19 cellular contexts compared by ENCODE assay signal in the genomic region with DNA sequence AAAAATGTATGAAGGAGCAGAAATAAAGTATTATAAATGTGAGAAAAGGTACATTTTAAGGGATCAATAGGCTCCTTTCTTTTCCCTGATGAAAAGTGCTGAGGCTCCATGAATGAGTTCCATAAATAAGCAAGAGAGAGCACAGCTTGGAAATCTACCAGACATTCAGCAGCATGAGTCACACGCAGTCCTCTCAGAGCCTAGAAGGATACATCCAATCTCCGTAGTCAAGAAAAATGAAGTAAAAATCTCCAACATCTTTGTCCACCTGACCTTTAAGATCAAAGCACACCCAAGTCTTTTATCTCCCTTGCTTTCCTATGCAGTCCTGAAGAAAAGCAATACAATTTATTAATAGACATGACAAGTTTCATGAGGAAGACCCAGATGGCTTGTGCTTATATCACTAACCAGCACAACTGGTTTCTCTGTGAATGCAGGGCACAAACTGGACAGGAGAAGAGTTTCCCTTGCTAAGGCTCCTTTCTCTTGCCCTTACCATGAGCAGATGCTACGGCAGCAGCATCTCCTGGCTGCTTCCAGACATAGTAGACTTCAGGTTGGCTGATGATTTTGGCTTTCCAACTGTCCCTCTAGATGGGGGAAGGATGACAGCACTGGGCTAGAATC.
DNase-seq lines count a peak whose midpoint lies in the region; ATAC-seq, FAIRE-seq and TF ChIP-seq lines count a peak whose summit lies in the region.
"Had no signal": no experiment of that assay in that cellular context is flagged by ENCODE, and none has a peak within 500 bp of the region (broad histone marks: within the 10 kb centered on the region; RNA-seq: fewer than 3 reads in every experiment).

No MANE protein-coding gene starts in this region.

- no peaks in the 10 kb centered on the region for H3K79me2 ChIP-seq in H1 (ENCODE audit: control insufficient read depth in 1 of 2, insufficient read depth in 2 of 2, low read length in 2 of 2)
- H3K79me2 ChIP-seq in GM23338 (replicated peaks; ENCODE audit: insufficient read depth) = no peaks in the 10 kb centered on the region

- H3K27me3 Mint-ChIP-seq in mesothelial cell of epicardium (ENCODE audit: low read depth) (no peaks in the 10 kb centered on the region), GM23338 (ENCODE audit: insufficient read depth, low read depth, poor library complexity) (no peaks in the 10 kb centered on the region)
- H3K27me3 Mint-ChIP-seq: activated naive CD4-positive, alpha-beta T cell treated with anti-CD3 and anti-CD28 coated beads, Interleukin-2, amount 50 U/mL, for 24 hours; stimulated activated naive CD8-positive, alpha-beta T cell treated with anti-CD3 and anti-CD28 coated beads, Interleukin-15, amount 100 ng/mL, for 72 hours had no signal

- H3K36me3 ChIP-seq in H1 (ENCODE audit: control insufficient read depth in 2 of 4, insufficient read depth in 4 of 4, low read length in 3 of 4) = no peaks in the 10 kb centered on the region
- no peaks in the 10 kb centered on the region for H3K36me3 ChIP-seq in GM23338 (ENCODE audit: insufficient read depth)

- no peak overlapping the region for H3K4me2 ChIP-seq in H1 (ENCODE audit: insufficient read depth in 1 of 2, low read depth in 2 of 2, low read length in 2 of 2)
- H3K4me2 ChIP-seq in GM23338 = no peak overlapping the region

- no peak for TF ChIP-seq EP300 in H1 (IDR thresholded peaks at IDR 0.05; ENCODE audit: borderline replicate concordance in 1 of 2, low read depth in 2 of 2, low read length in 2 of 2)

- no peak overlapping the region for H3K27ac ChIP-seq in AG04450 (ENCODE audit: low read depth, low read length)
- no peak overlapping the region for H3K27ac ChIP-seq in H1 (ENCODE audit: low read depth, low read length)
- no peak overlapping the region for H3K27ac ChIP-seq in GM23338 (ENCODE audit: low read depth)

- H3K4me3 Mint-ChIP-seq in mesothelial cell of epicardium (no peak overlapping the region), GM23338 (no peak overlapping the region)
- H3K4me3 Mint-ChIP-seq: activated naive CD4-positive, alpha-beta T cell treated with anti-CD3 and anti-CD28 coated beads, Interleukin-2, amount 50 U/mL, for 24 hours; stimulated activated naive CD8-positive, alpha-beta T cell treated with anti-CD3 and anti-CD28 coated beads, Interleukin-15, amount 100 ng/mL, for 72 hours had no signal

- no peak overlapping the region for H2BK15ac ChIP-seq in H1 (ENCODE audit: low read length)

- 97% methylated on average over 3 of the region's 3 CpGs; no CpG with 5 or more reads in 1 of the 2 experiments for WGBS in H1 (ENCODE audit: extremely low coverage in 1 of 2, insufficient coverage in 1 of 2, insufficient read length in 1 of 2, insufficient replicate concordance in 2 of 2, low coverage in 1 of 2, low lambda C conversion rate in 2 of 2, missing lambda C conversion rate in 1 of 2), 2 experiments

- no peak for TF ChIP-seq POLR2A in H1 (IDR thresholded peaks at IDR 0.05; ENCODE audit: control extremely low read depth in 1 of 2, low read depth in 2 of 2, low read length in 2 of 2)

- H3F3A ChIP-seq in GM23338 (replicated peaks; ENCODE audit: low read depth) = no peaks in the 10 kb centered on the region

- no peak overlapping the region for H2AK5ac ChIP-seq in H1 (ENCODE audit: low read depth, low read length)

- H2BK12ac ChIP-seq in H1 (ENCODE audit: low read depth, low read length) = no peak overlapping the region

- DNase-seq in AG04450 (ENCODE audit: low read depth, low spot score) = peak; percentile 11
- DNase-seq in LHCN-M2 (ENCODE audit: low read depth) = peak; percentile 21
- DNase-seq in H1 (ENCODE audit: low read depth in 1 of 2, low spot score in 2 of 2) = no peak
- DNase-seq in mesothelial cell of epicardium (ENCODE audit: low spot score in 2 of 2, unreplicated experiment in 2 of 2) = no peak
- DNase-seq in T-helper 2 cell = no peak
- no peak for DNase-seq in activated naive CD4-positive, alpha-beta T cell treated with anti-CD3 and anti-CD28 coated beads, Interleukin-2, amount 50 U/mL, for 16 hours
- DNase-seq in NCI-H1092 treated with DMSO at 0.1 percent for 48 hours (lab: John Stamatoyannopoulos, UW) = no peak
- no peak for DNase-seq in GM23338 (ENCODE audit: low spot score)
- DNase-seq: ACHN; activated CD8-positive, alpha-beta memory T cell treated with anti-CD3 and anti-CD28 coated beads, Interleukin-2, amount 50 U/mL, for 4 hours; cerebellar nuclear complex; DND-41; left ventricle myocardium superior; NCI-H1048; NCI-H2227 treated with DMSO at 0.1 percent for 48 hours; OCI-M1; stimulated activated naive CD8-positive, alpha-beta T cell treated with anti-CD3 and anti-CD28 coated beads, Interleukin-15, amount 100 ng/mL, for 72 hours had no signal

- no peak for TF ChIP-seq CTCF in AG04450 (IDR thresholded peaks at IDR 0.05; ENCODE audit: low read depth, low read length)
- no peak for TF ChIP-seq CTCF in H1 (IDR thresholded peaks at IDR 0.05; ENCODE audit: control extremely low read depth in 1 of 3, insufficient read depth in 1 of 3, low read depth in 1 of 3, low read length in 3 of 3)
- TF ChIP-seq CTCF in mesothelial cell of epicardium (IDR thresholded peaks at IDR 0.05; ENCODE audit: unreplicated experiment) = no peak
- TF ChIP-seq CTCF in GM23338 (conservative IDR thresholded peaks at IDR 0.05; ENCODE audit: low read depth in 2 of 2) = no peak

- no peak for ATAC-seq in GM23338
- ATAC-seq: left ventricle myocardium superior; stimulated activated naive CD8-positive, alpha-beta T cell treated with anti-CD3 and anti-CD28 coated beads, Interleukin-15, amount 100 ng/mL, for 72 hours had no signal

- no peaks in the 10 kb centered on the region for H3K23me2 ChIP-seq in H1 (ENCODE audit: low read depth, low read length)

- H3K27me3 ChIP-seq in AG04450 (ENCODE audit: control insufficient read depth, insufficient read depth, low read length) = no peaks in the 10 kb centered on the region
- H3K27me3 ChIP-seq in H1 (replicated peaks in 1 of 4; ENCODE audit: control insufficient read depth in 3 of 4, extremely low read depth in 1 of 4, insufficient read depth in 3 of 4, low read length in 3 of 4) = no peaks in the 10 kb centered on the region
- no peaks in the 10 kb centered on the region for H3K27me3 ChIP-seq in GM23338 (ENCODE audit: insufficient read depth)

- H2AFZ ChIP-seq in H1 (ENCODE audit: low read length) (no peak overlapping the region), GM23338 (no peak overlapping the region)

- no peak overlapping the region for H3K14ac ChIP-seq in H1 (ENCODE audit: insufficient read length)

- no peak overlapping the region for H3K18ac ChIP-seq in H1 (ENCODE audit: extremely low read depth, low read length)

- no peak overlapping the region for H4K8ac ChIP-seq in H1 (ENCODE audit: extremely low read depth, insufficient read depth, low read length)

- CTCF ChIA-PET in AG04450 (lab: Charles Lee) = no interaction called here
- CTCF ChIA-PET in H1 (lab: Charles Lee; ENCODE audit: partially characterized antibody) = no interaction called here

- H3K4me1 Mint-ChIP-seq in mesothelial cell of epicardium (peaks cover 28% of the 10 kb centered on the region), GM23338 (no peaks in the 10 kb centered on the region)
- H3K4me1 Mint-ChIP-seq: activated naive CD4-positive, alpha-beta T cell treated with anti-CD3 and anti-CD28 coated beads, Interleukin-2, amount 50 U/mL, for 24 hours; stimulated activated naive CD8-positive, alpha-beta T cell treated with anti-CD3 and anti-CD28 coated beads, Interleukin-15, amount 100 ng/mL, for 72 hours had no signal

- H3K4me3 ChIP-seq in AG04450 (ENCODE audit: low read depth, low read length) = no peak overlapping the region
- H3K4me3 ChIP-seq in H1 (ENCODE audit: extremely low read depth in 1 of 4, insufficient read depth in 2 of 4, low read depth in 3 of 4, low read length in 4 of 4) = no peak overlapping the region
- H3K4me3 ChIP-seq in GM23338 = no peak overlapping the region

- no peak overlapping the region for H2BK5ac ChIP-seq in H1 (ENCODE audit: low read depth, low read length)

- peak; percentile 28 for FAIRE-seq in H1 (lab: Jason Lieb, UNC)
- FAIRE-seq: endothelial cell of umbilical vein had no signal

- H4K5ac ChIP-seq in H1 (ENCODE audit: insufficient read length, low read depth, low read length) = no peak overlapping the region

- no peak overlapping the region for H3K56ac ChIP-seq in H1 (replicated peaks; ENCODE audit: insufficient read length, low read depth, low read length)

- H3K9me3 ChIP-seq in AG04450 (ENCODE audit: control insufficient read depth, insufficient read depth, low read length) (no peaks in the 10 kb centered on the region), H1 (ENCODE audit: insufficient read depth in 2 of 2, low read depth in 1 of 2, low read length in 1 of 2) (no peaks in the 10 kb centered on the region)

- peaks cover 6% of the 10 kb centered on the region; the same call in 1 of the 2 replicates for H3K9me2 ChIP-seq in GM23338 (ENCODE audit: insufficient read depth)

- H3K9me3 Mint-ChIP-seq in mesothelial cell of epicardium = peaks cover 18% of the 10 kb centered on the region
- peaks cover 3% of the 10 kb centered on the region; the same call in 1 of the 3 replicates for H3K9me3 Mint-ChIP-seq in GM23338

- no peak overlapping the region for H3K4ac ChIP-seq in H1 (replicated peaks; ENCODE audit: insufficient read length, low read depth, low read length)

- H3K4me1 ChIP-seq in H1 (replicated peaks in 1 of 4; ENCODE audit: control insufficient read depth in 3 of 4, insufficient read depth in 4 of 4, low read length in 3 of 4) (no peaks in the 10 kb centered on the region), GM23338 (ENCODE audit: insufficient read depth) (no peaks in the 10 kb centered on the region)

- H2BK120ac ChIP-seq in H1 (replicated peaks; ENCODE audit: low read depth, low read length) = no peak overlapping the region

- no peak for TF ChIP-seq RAD21 in H1 (IDR thresholded peaks at IDR 0.05 in 1 of 2, conservative IDR thresholded peaks at IDR 0.05 in 1 of 2; ENCODE audit: low read depth in 2 of 2, low read length in 2 of 2)

- peak overlapping the region; percentile 71 for H3K27ac Mint-ChIP-seq in mesothelial cell of epicardium
- H3K27ac Mint-ChIP-seq in GM23338 = no peak overlapping the region
- H3K27ac Mint-ChIP-seq: activated naive CD4-positive, alpha-beta T cell treated with anti-CD3 and anti-CD28 coated beads, Interleukin-2, amount 50 U/mL, for 24 hours; stimulated activated naive CD8-positive, alpha-beta T cell treated with anti-CD3 and anti-CD28 coated beads, Interleukin-15, amount 100 ng/mL, for 72 hours had no signal

- H3K9ac ChIP-seq in H1 (replicated peaks in 1 of 4; ENCODE audit: extremely low read depth in 1 of 4, low read depth in 3 of 4, low read length in 3 of 4) = no peak overlapping the region

- H3K79me1 ChIP-seq in H1 (ENCODE audit: low read depth, low read length) = no peaks in the 10 kb centered on the region

- H4K91ac ChIP-seq in H1 (replicated peaks; ENCODE audit: insufficient read length, low read length) = no peak overlapping the region

- H3K36me3 Mint-ChIP-seq in mesothelial cell of epicardium = peaks cover 16% of the 10 kb centered on the region
- H3K36me3 Mint-ChIP-seq in GM23338 (ENCODE audit: low read depth) = no peaks in the 10 kb centered on the region
- H3K36me3 Mint-ChIP-seq: activated naive CD4-positive, alpha-beta T cell treated with anti-CD3 and anti-CD28 coated beads, Interleukin-2, amount 50 U/mL, for 24 hours had no signal

- H3K23ac ChIP-seq in H1 (ENCODE audit: insufficient read length) = no peak overlapping the region

- H4K20me1 ChIP-seq in H1 (replicated peaks in 1 of 2; ENCODE audit: control insufficient read depth in 1 of 2, insufficient read depth in 2 of 2, low read length in 2 of 2) = no peaks in the 10 kb centered on the region
- no peaks in the 10 kb centered on the region for H4K20me1 ChIP-seq in GM23338 (replicated peaks; ENCODE audit: insufficient read depth)

- no peak overlapping the region for H2BK20ac ChIP-seq in H1 (ENCODE audit: low read length)

- POLR2A ChIA-PET in AG04450 (lab: Yijun Ruan, JAX) (no interaction called here), H1 (lab: Charles Lee; ENCODE audit: partially characterized antibody) (no interaction called here)

Comparison
In these comparisons a context has a peak if more than half of its experiments do, and no peak if none do; other contexts are left out.
1. DNase-seq: peak in AG04450 (single experiment) and LHCN-M2 (single experiment); none in H1 (0 of 2), mesothelial cell of epicardium (0 of 2), T-helper 2 cell (0 of 5), activated naive CD4-positive, alpha-beta T cell treated with anti-CD3 and anti-CD28 coated beads, Interleukin-2, amount 50 U/mL, for 16 hours (single experiment), NCI-H1092 treated with DMSO at 0.1 percent for 48 hours (single experiment) and GM23338 (single experiment).